In genomic region chr15:50791537-50791885, GRCh38 we compare ENCODE assay signal across 19 cellular contexts.
"Had no signal": no experiment of that assay in that cellular context is flagged by ENCODE, and none has a peak within 500 bp of the region (broad histone marks: within the 10 kb centered on the region; RNA-seq: fewer than 3 reads in every experiment).

No MANE protein-coding gene starts in this region.

- H3K27me3 ChIP-seq: foreskin keratinocyte, right atrium auricular region, sigmoid colon, stomach had no signal

- DNase-seq: cerebellar nuclear complex; dermis blood vessel endothelial cell; effector CD4-positive, alpha-beta T cell; endodermal cell; foreskin keratinocyte; head of caudate nucleus; hippocampal formation; mesendoderm; posterior cingulate gyrus; sigmoid colon; stimulated activated CD4-positive, alpha-beta T cell treated with anti-CD3 and anti-CD28 coated beads, Interleukin-12 subunit alpha, Interleukin-12 subunit beta, amount 100 ng/mL, for 4 hours; stimulated activated naive CD4-positive, alpha-beta T cell; stomach; substantia nigra; trophoblast cell had no signal

- H3K4me1 ChIP-seq: foreskin keratinocyte, right atrium auricular region, sigmoid colon, stomach had no signal

- H3K9me3 Mint-ChIP-seq: endodermal cell; natural killer cell treated with Interleukin-12 subunit alpha and Interleukin-12 subunit beta and Interleukin-15 and Interleukin-18, amount 100 ng/mL, for 72 hours had no signal

- ATAC-seq: foreskin keratinocyte; natural killer cell treated with Interleukin-12 subunit alpha and Interleukin-12 subunit beta and Interleukin-15 and Interleukin-18, amount 100 ng/mL, for 72 hours had no signal

- H3K9me3 ChIP-seq: right atrium auricular region, sigmoid colon, stomach, thoracic aorta had no signal

- H3K4me3 Mint-ChIP-seq: endodermal cell; natural killer cell treated with Interleukin-12 subunit alpha and Interleukin-12 subunit beta and Interleukin-15 and Interleukin-18, amount 100 ng/mL, for 72 hours had no signal

- H3K36me3 Mint-ChIP-seq: natural killer cell treated with Interleukin-12 subunit alpha and Interleukin-12 subunit beta and Interleukin-15 and Interleukin-18, amount 100 ng/mL, for 72 hours had no signal

- H3K4me3 ChIP-seq: right atrium auricular region, sigmoid colon, skin epidermis, stomach, thoracic aorta had no signal

- H3K27ac Mint-ChIP-seq: natural killer cell treated with Interleukin-12 subunit alpha and Interleukin-12 subunit beta and Interleukin-15 and Interleukin-18, amount 100 ng/mL, for 72 hours had no signal

- H3K36me3 ChIP-seq: right atrium auricular region, sigmoid colon, stomach, thoracic aorta had no signal

- H3K27ac ChIP-seq: foreskin keratinocyte, right atrium auricular region, sigmoid colon, skin epidermis, stomach, thoracic aorta had no signal
